ENCODE assay signal across 8 cellular contexts in genomic region chr1:157171903-157172503, GRCh38. TPM values are rescaled to one million over a fixed set of nuclear protein-coding genes. Genes with fewer than 3 reads are reported as not detected.
A peak's percentile ranks its signal among the peaks of the same experiment; 100 is the strongest.
DNase-seq lines count a peak whose midpoint lies in the region; ATAC-seq and TF ChIP-seq lines count a peak whose summit lies in the region.
"Not testable (repeated sequence)": the region's sequence is repeated elsewhere in the genome, so short reads cannot be mapped to it uniquely, and the experiment has no call there.

No MANE protein-coding gene starts in this region.

- H3K9me2 ChIP-seq in HCT116 (ENCODE audit: insufficient read depth), result not testable (repeated sequence)

- RAD21 ChIA-PET in HCT116 (lab: Charles Lee; ENCODE audit: low non-redundant PET in 1 of 2, low total read pairs in 2 of 2, uncharacterized antibody in 2 of 2, unreplicated experiment in 2 of 2), result not testable (repeated sequence)

- in situ Hi-C loops in brain microvascular endothelial cell (cut with HindIII; ENCODE audit: low pct_ligation_motif_present, low sequenced_read_pairs), result not testable (repeated sequence)

- H3K79me2 ChIP-seq in HCT116 (ENCODE audit: insufficient read depth, low read length), result not testable (repeated sequence)

- not testable (repeated sequence) for TF ChIP-seq EP300 in stomach (IDR thresholded peaks at IDR 0.05)

- CTCF ChIA-PET in HCT116 (lab: Charles Lee), result interaction anchor here (1.6 to 2.2 kb wide), 2 partner anchors 16 to 82 kb away, joined by 4 to 6 read pairs; no protein-coding TSS in a partner anchor

- H3K4me3 ChIP-seq in HCT116 (replicated peaks in 1 of 2; ENCODE audit: low read depth in 1 of 2, low read length in 2 of 2); brain microvascular endothelial cell (ENCODE audit: low read depth, low read length); stomach: not testable (repeated sequence)

- WGBS in stomach, 5 donors, result 8 to 37% (median 33%) methylated on average over 3 to 7 of the region's 8 CpGs

- not testable (repeated sequence) for H3K4me2 ChIP-seq in HCT116 (ENCODE audit: low read length)

- not testable (repeated sequence) for H3K27me3 Mint-ChIP-seq in glutamatergic neuron (ENCODE audit: unreplicated experiment); mesothelial cell of epicardium (ENCODE audit: low read depth)

- H3K4me3 Mint-ChIP-seq in glutamatergic neuron (ENCODE audit: unreplicated experiment); mesothelial cell of epicardium: not testable (repeated sequence)

- BruUV-seq in HCT116 (replicated peaks; lab: Mats Ljungman, UMichigan), result not testable (repeated sequence)

- H3K27ac Mint-ChIP-seq in glutamatergic neuron (ENCODE audit: unreplicated experiment); mesothelial cell of epicardium: not testable (repeated sequence)

- POLR2A ChIA-PET in HCT116 (lab: Charles Lee), result not testable (repeated sequence)

- H3K9ac ChIP-seq in HCT116 (ENCODE audit: low read length), result not testable (repeated sequence)

- ATAC-seq in HCT116, result peak; percentile 88

- TF ChIP-seq CTCF in HCT116 (IDR thresholded peaks at IDR 0.05 in 2 of 3, conservative IDR thresholded peaks at IDR 0.05 in 1 of 3; ENCODE audit: borderline replicate concordance in 1 of 3, insufficient read depth in 1 of 3, low read depth in 2 of 3, low read length in 2 of 3) (peak; percentile 23 to 38 (median 36); a peak in 2 of 6 replicates), brain microvascular endothelial cell (IDR thresholded peaks at IDR 0.05; ENCODE audit: low read depth, low read length, missing control alignments) (peak; percentile 44), glutamatergic neuron (IDR thresholded peaks at IDR 0.05; ENCODE audit: partially characterized antibody, unreplicated experiment) (peak; percentile 50), mesothelial cell of epicardium (IDR thresholded peaks at IDR 0.05; ENCODE audit: unreplicated experiment) (peak; percentile 47), stomach (IDR thresholded peaks at IDR 0.05) (peak in 5 of 7 experiments; percentile 11 to 37 (median 27))

- intact Hi-C loops in HCT116 (cut with micrococcal nuclease), result loop anchor here (2.0 kb wide), 1 partner anchor 317 kb away; no protein-coding TSS in a partner anchor
- intact Hi-C loops in stomach (cut with DNase I; ENCODE audit: low total_unique reads), result not testable (repeated sequence)

- H3K9me3 ChIP-seq in HCT116 (ENCODE audit: control insufficient read depth in 1 of 2, insufficient read depth in 1 of 2, low read depth in 1 of 2, low read length in 2 of 2); stomach: not testable (repeated sequence)

- peak overlapping the region; percentile 73 for H2AFZ ChIP-seq in HCT116 (ENCODE audit: low read depth, low read length, poor library complexity, severe bottlenecking)

- peak; percentile 22; the same call in 1 of the 2 replicates for TF ChIP-seq RAD21 in HCT116 (IDR thresholded peaks at IDR 0.05; ENCODE audit: low read depth)

- DNase-seq in DMS 273 (lab: John Stamatoyannopoulos, UW; ENCODE audit: unreplicated experiment) (peak; percentile 62), HCT116 (ENCODE audit: low read depth, low spot score) (peak; percentile 29), NCI-H2196 (lab: John Stamatoyannopoulos, UW; ENCODE audit: unreplicated experiment) (peak; percentile 9), SHP77 treated with DMSO at 0.1 percent for 48 hours (lab: John Stamatoyannopoulos, UW) (peak; percentile 21), glutamatergic neuron (peak; percentile 57)
- not testable (repeated sequence) for DNase-seq in brain microvascular endothelial cell; mesothelial cell of epicardium (ENCODE audit: low spot score in 2 of 2, unreplicated experiment in 2 of 2); stomach

- not testable (repeated sequence) for H4K20me1 ChIP-seq in HCT116 (ENCODE audit: insufficient read depth)

- not testable (repeated sequence) for H3K4me1 ChIP-seq in HCT116 (ENCODE audit: control insufficient read depth in 1 of 2, insufficient read depth in 2 of 2, low read length in 2 of 2); stomach

- TF ChIP-seq POLR2A in HCT116 (IDR thresholded peaks at IDR 0.05; ENCODE audit: borderline replicate concordance, extremely low read depth, insufficient read depth, insufficient read length); stomach (IDR thresholded peaks at IDR 0.05): not testable (repeated sequence)

- not testable (repeated sequence) for H3K27me3 ChIP-seq in HCT116 (ENCODE audit: insufficient read depth, low read length); brain microvascular endothelial cell (replicated peaks)
- H3K27me3 ChIP-seq in stomach, result peaks cover 0 to 20% (median 0%) of the 10 kb centered on the region in 3 donors

- not testable (repeated sequence) for H3K9me3 Mint-ChIP-seq in glutamatergic neuron (ENCODE audit: unreplicated experiment); mesothelial cell of epicardium

- H3K4me1 Mint-ChIP-seq in glutamatergic neuron (ENCODE audit: low read depth, unreplicated experiment); mesothelial cell of epicardium: not testable (repeated sequence)

- not testable (repeated sequence) for H3K27ac ChIP-seq in HCT116 (ENCODE audit: low read depth, low read length); brain microvascular endothelial cell; stomach

- H3K36me3 ChIP-seq in HCT116 (ENCODE audit: control insufficient read depth in 1 of 2, insufficient read depth in 2 of 2, low read length in 2 of 2); brain microvascular endothelial cell (replicated peaks); stomach: not testable (repeated sequence)

- not testable (repeated sequence) for H3K36me3 Mint-ChIP-seq in glutamatergic neuron (ENCODE audit: unreplicated experiment); mesothelial cell of epicardium

RNA-seq across cellular contexts. Expression of gene ETV3, which starts 33.8 kb away (rescaled TPM):
- total RNA-seq in HCT116 (2021; ENCODE audit: unreplicated experiment), result 21.2 TPM
- 10.0 and 11.0 TPM in 2 replicates for polyA plus RNA-seq in HCT116 (2012)
- 39.0 TPM for total RNA-seq in glutamatergic neuron (ENCODE audit: unreplicated experiment)
- 57.8 to 61.7 TPM (median 60.6 TPM) in 3 replicates for total RNA-seq in mesothelial cell of epicardium
- total RNA-seq in stomach, result 10 to 100 TPM in 4 of 5 donors, 1 to 10 TPM in 1; 3.8 to 30.8 (median 18.7) TPM
- polyA plus RNA-seq in stomach, result 1 to 10 TPM; 5.9 to 6.6 (median 6.5) TPM
